In the genomic region with DNA sequence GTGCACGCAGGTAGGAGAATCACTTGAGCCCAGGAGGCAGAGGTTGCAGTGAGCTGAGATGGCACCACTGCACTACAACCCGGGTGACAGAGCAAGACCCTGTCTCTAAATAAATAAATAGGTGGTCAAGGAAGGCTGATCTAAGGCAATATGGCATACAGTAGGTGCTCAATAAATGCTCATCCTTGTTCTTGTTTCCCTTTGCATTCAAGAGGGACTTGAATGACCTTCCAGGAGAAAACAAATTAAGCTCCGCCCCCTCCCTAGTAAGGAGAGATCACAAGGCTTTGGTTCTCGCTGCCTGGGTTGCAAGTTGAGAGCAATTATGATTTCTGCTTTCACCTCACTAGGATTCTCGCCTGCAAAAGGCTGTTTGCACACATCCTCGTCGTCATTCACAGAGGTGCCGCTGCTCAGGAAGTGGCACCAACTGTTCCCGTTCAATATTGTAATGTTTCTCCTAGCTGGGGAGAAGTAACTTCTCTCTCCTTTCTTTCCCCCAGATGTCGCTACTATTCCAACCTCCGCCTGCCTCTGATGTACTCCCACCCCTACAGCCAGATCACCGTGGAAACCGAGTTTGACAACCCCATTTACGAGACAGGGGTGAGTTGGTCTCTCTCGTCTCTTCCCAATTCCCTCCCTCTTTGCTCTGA, we compare ENCODE assay signal across 13 cellular contexts. TPM values are rescaled to one million over a fixed set of nuclear protein-coding genes. Genes with fewer than 3 reads are reported as not detected.
DNase-seq lines count a peak whose midpoint lies in the region; ATAC-seq and TF ChIP-seq lines count a peak whose summit lies in the region.
"Had no signal": no experiment of that assay in that cellular context is flagged by ENCODE, and none has a peak within 500 bp of the region (broad histone marks: within the 10 kb centered on the region; RNA-seq: fewer than 3 reads in every experiment).

No MANE protein-coding gene starts in this region.

- ATAC-seq in T-helper 17 cell, result no peak
- no peak for ATAC-seq in HG03196 (IDR thresholded peaks at IDR 0.05; ENCODE audit: unreplicated experiment)
- ATAC-seq in HG03571 (IDR thresholded peaks at IDR 0.05; ENCODE audit: unreplicated experiment), result no peak
- ATAC-seq: heart left ventricle had no signal

- peaks cover 8% of the 10 kb centered on the region for H3K4me1 Mint-ChIP-seq in T-helper 17 cell

- peaks cover 70% of the 10 kb centered on the region for H3K27me3 Mint-ChIP-seq in T-helper 17 cell

- no peaks in the 10 kb centered on the region for H3K9me3 ChIP-seq in T-helper 17 cell (ENCODE audit: control insufficient read depth, low read length, poor library complexity, severe bottlenecking)

- H3K27ac Mint-ChIP-seq in T-helper 17 cell, result no peak overlapping the region

- peak overlapping the region; percentile 3 for H3K4me3 Mint-ChIP-seq in T-helper 17 cell

- peaks cover 1% of the 10 kb centered on the region for H3K36me3 Mint-ChIP-seq in T-helper 17 cell (ENCODE audit: low read depth)

- peak; percentile 24 for TF ChIP-seq CTCF in HFF-Myc (IDR thresholded peaks at IDR 0.05; ENCODE audit: low read depth, low read length, missing control alignments)

- DNase-seq in DMS114 treated with DMSO at 0.1 percent for 48 hours (lab: John Stamatoyannopoulos, UW; ENCODE audit: unreplicated experiment) (peak; percentile 13), HFF-Myc (ENCODE audit: extremely low read depth, low read depth) (no peak), T-helper 17 cell (no peak), iPS-NIHi11 (ENCODE audit: low spot score) (peak; percentile 46), AG08396 (ENCODE audit: low spot score) (no peak)
- DNase-seq in stimulated activated CD4-positive, alpha-beta T cell treated with anti-CD3 and anti-CD28 coated beads, Interleukin-4, amount 100 ng/mL, for 1 hour, result no peak
- DNase-seq: effector memory CD4-positive, alpha-beta T cell; heart left ventricle; NCI-H774; stomach had no signal

- H3K4me3 ChIP-seq in HFF-Myc (replicated peaks; ENCODE audit: low read depth, low read length), result no peak overlapping the region
- H3K4me3 ChIP-seq: heart left ventricle, lung, stomach had no signal

RNA-seq across cellular contexts. Expression of gene ASPHD2, which starts 51.8 kb away (rescaled TPM):
- 1 to 10 TPM; 1.6 to 2.4 TPM for total RNA-seq in T-helper 17 cell

Comparison
In these comparisons a context has a peak if more than half of its experiments do, and no peak if none do; other contexts are left out.
1. DNase-seq: peak in DMS114 treated with DMSO at 0.1 percent for 48 hours (single experiment) and iPS-NIHi11 (single experiment); none in HFF-Myc (single experiment), T-helper 17 cell (0 of 3), AG08396 (single experiment) and stimulated activated CD4-positive, alpha-beta T cell treated with anti-CD3 and anti-CD28 coated beads, Interleukin-4, amount 100 ng/mL, for 1 hour (single experiment).